ENCODE assay signal across 8 cellular contexts in the genomic region with DNA sequence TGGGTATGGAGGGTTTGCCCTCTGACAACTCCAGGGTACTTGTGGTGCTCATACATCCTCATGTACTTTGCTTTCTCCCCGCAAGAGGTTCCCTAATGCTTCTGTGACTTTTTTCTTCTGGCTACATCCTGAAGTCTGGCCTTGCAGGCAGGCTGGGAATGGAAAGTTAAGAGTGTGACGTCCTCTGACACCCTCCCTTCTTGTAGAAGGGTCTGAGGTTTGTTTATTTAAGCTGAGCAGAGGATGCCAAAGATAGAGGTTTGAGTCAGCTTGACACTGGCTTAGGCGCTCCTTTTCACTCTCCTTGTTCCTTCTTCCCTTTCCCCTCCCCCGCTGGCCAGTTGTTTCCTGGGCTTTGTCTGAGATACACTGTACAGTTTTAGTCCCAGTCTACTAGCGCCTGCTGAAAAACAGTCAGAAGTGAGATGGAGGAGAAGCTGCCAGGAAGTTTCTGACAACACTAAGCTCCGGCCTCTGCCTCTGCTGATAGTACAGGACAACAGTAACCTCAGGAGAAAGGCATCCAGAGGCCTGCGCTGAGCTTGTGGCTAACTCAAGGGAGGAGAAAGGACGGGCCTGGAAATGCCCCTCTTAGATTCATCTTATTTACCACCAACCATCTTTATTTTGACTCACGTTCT.
DNase-seq lines count a peak whose midpoint lies in the region; ATAC-seq and TF ChIP-seq lines count a peak whose summit lies in the region.

MACF1 (plus strand) TSS at position 255 of the 641 bp plus-strand sequence; CDS start at position 583, 328 bp downstream.

- CTCF ChIA-PET in activated naive CD4-positive, alpha-beta T cell treated with anti-CD3 and anti-CD28 coated beads, Interleukin-2, amount 10 ng/mL, durations not matched to agents 7 days and 5 days (lab: Charles Lee), result interaction anchor here (0.6 to 9.1 kb wide), 8 partner anchors 10 to 89 kb away, joined by 3 to 123 read pairs (median 10); no protein-coding TSS in a partner anchor

- no peaks in the 10 kb centered on the region for H3K9me3 Mint-ChIP-seq in activated naive CD4-positive, alpha-beta T cell treated with anti-CD3 and anti-CD28 coated beads, Interleukin-2, amount 10 ng/mL, durations not matched to agents 7 days and 5 days
- no peaks in the 10 kb centered on the region for H3K9me3 Mint-ChIP-seq in nephron progenitor cell

- TF ChIP-seq POLR2A in GM18505 (IDR thresholded peaks at IDR 0.05; ENCODE audit: borderline replicate concordance, extremely low read depth, insufficient read depth, insufficient read length), result peak; percentile 28

- peak within 1 kb of the TSS; percentile 55 to 59 for H3K4me3 ChIP-seq in foreskin fibroblast (ENCODE audit: low read depth in 1 of 2, low read length in 2 of 2)

- peak within 1 kb of the TSS; percentile 96 for H3K27ac Mint-ChIP-seq in activated naive CD4-positive, alpha-beta T cell treated with anti-CD3 and anti-CD28 coated beads, Interleukin-2, amount 10 ng/mL, durations not matched to agents 7 days and 5 days
- H3K27ac Mint-ChIP-seq in nephron progenitor cell, result peak within 1 kb of the TSS; percentile 96

- peaks cover 61% of the 10 kb centered on the region for H3K4me1 Mint-ChIP-seq in activated naive CD4-positive, alpha-beta T cell treated with anti-CD3 and anti-CD28 coated beads, Interleukin-2, amount 10 ng/mL, durations not matched to agents 7 days and 5 days
- H3K4me1 Mint-ChIP-seq in nephron progenitor cell, result peaks cover 42% of the 10 kb centered on the region

- peak; percentile 48 for TF ChIP-seq CTCF in foreskin fibroblast (IDR thresholded peaks at IDR 0.05; ENCODE audit: low read depth, low read length)
- TF ChIP-seq CTCF in nephron progenitor cell (IDR thresholded peaks at IDR 0.05), result peak; percentile 16

- ATAC-seq in GM18505 (IDR thresholded peaks at IDR 0.05; ENCODE audit: unreplicated experiment) (no peak), GM18868 (IDR thresholded peaks at IDR 0.05; ENCODE audit: unreplicated experiment) (no peak), HG03378 (IDR thresholded peaks at IDR 0.05; ENCODE audit: unreplicated experiment) (no peak)

- H3K27me3 Mint-ChIP-seq in activated naive CD4-positive, alpha-beta T cell treated with anti-CD3 and anti-CD28 coated beads, Interleukin-2, amount 10 ng/mL, durations not matched to agents 7 days and 5 days, result no peaks in the 10 kb centered on the region
- no peaks in the 10 kb centered on the region for H3K27me3 Mint-ChIP-seq in nephron progenitor cell (ENCODE audit: low read depth, poor library complexity)

- H3K36me3 Mint-ChIP-seq in activated naive CD4-positive, alpha-beta T cell treated with anti-CD3 and anti-CD28 coated beads, Interleukin-2, amount 10 ng/mL, durations not matched to agents 7 days and 5 days, result peaks cover 26% of the 10 kb centered on the region
- peaks cover 22% of the 10 kb centered on the region for H3K36me3 Mint-ChIP-seq in nephron progenitor cell (ENCODE audit: low read depth)

- DNase-seq in NOMO-1 treated with DMSO at 0.1 percent for 48 hours (lab: John Stamatoyannopoulos, UW; ENCODE audit: unreplicated experiment), result peak; percentile 56
- DNase-seq in activated naive CD4-positive, alpha-beta T cell treated with anti-CD3 and anti-CD28 coated beads, Interleukin-2, amount 10 ng/mL, durations not matched to agents 7 days and 5 days, result peak; percentile 56
- peak; percentile 91 to 92 for DNase-seq in foreskin fibroblast
- peak; percentile 29 for DNase-seq in nephron progenitor cell
- DNase-seq in NCI-H1930 (lab: John Stamatoyannopoulos, UW), result no peak

- peak within 1 kb of the TSS; percentile 95 for H3K4me3 Mint-ChIP-seq in activated naive CD4-positive, alpha-beta T cell treated with anti-CD3 and anti-CD28 coated beads, Interleukin-2, amount 10 ng/mL, durations not matched to agents 7 days and 5 days
- H3K4me3 Mint-ChIP-seq in nephron progenitor cell, result peak within 1 kb of the TSS; percentile 70

Comparison
In these comparisons a context has a peak if more than half of its experiments do, and no peak if none do; other contexts are left out.
1. DNase-seq: peak in NOMO-1 treated with DMSO at 0.1 percent for 48 hours (single experiment), activated naive CD4-positive, alpha-beta T cell treated with anti-CD3 and anti-CD28 coated beads, Interleukin-2, amount 10 ng/mL, durations not matched to agents 7 days and 5 days (single experiment), foreskin fibroblast (2 of 2) and nephron progenitor cell (single experiment); none in NCI-H1930 (0 of 2).